8 cellular contexts compared by ENCODE assay signal in the genomic region with DNA sequence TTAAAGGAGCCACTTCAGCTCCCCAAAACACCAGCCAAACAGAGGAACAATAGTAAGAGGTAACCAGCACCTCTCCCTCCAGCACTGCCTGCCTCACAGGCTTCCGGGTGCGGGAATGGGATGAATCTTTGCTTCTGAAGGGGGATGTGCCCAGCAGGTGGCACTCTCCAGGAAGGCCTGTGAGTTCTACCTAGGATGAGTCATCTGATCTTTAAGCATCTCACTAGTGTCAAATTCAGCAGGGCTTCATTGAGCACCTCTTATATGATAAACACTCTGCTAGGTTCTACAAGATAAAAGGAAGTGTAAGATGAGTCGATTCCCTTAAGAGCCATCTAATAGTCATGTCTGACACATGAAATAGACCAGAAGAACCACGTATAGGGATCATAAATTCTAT.
DNase-seq lines count a peak whose midpoint lies in the region; ATAC-seq and TF ChIP-seq lines count a peak whose summit lies in the region.

No MANE protein-coding gene starts in this region.

- TF ChIP-seq POLR2A in breast epithelium (IDR thresholded peaks at IDR 0.05), result no peak

- H3K36me3 ChIP-seq in cardiac muscle cell, result no peaks in the 10 kb centered on the region
- H3K36me3 ChIP-seq in right atrium auricular region, result peaks cover under 1% of the 10 kb centered on the region
- H3K36me3 ChIP-seq in breast epithelium, result no peaks in the 10 kb centered on the region

- intact Hi-C loops in breast epithelium (cut with DNase I; ENCODE audit: low total_unique reads), result no loop called here

- ATAC-seq in HG03196 (IDR thresholded peaks at IDR 0.05; ENCODE audit: unreplicated experiment), result no peak
- ATAC-seq in GM21423 (IDR thresholded peaks at IDR 0.05; ENCODE audit: unreplicated experiment), result no peak

- peak; percentile 33 for TF ChIP-seq CTCF in cardiac muscle cell (IDR thresholded peaks at IDR 0.05; ENCODE audit: low read depth, low read length)
- TF ChIP-seq CTCF in right atrium auricular region (IDR thresholded peaks at IDR 0.05), result peak in 1 of 2 donors; percentile 54
- TF ChIP-seq CTCF in breast epithelium (IDR thresholded peaks at IDR 0.05), result peak in 2 of 3 donors; percentile 37 to 58

- no peaks in the 10 kb centered on the region for H3K4me1 ChIP-seq in cardiac muscle cell (ENCODE audit: low read depth)
- H3K4me1 ChIP-seq in right atrium auricular region, result no peaks in the 10 kb centered on the region
- no peaks in the 10 kb centered on the region for H3K4me1 ChIP-seq in breast epithelium

- DNase-seq in cardiac muscle cell (ENCODE audit: low read depth in 1 of 2, low spot score in 1 of 2) (peak; percentile 15 to 22), right atrium auricular region (ENCODE audit: low spot score) (no peak), NCI-H2107 (lab: John Stamatoyannopoulos, UW) (peak; percentile 91), breast epithelium (ENCODE audit: low spot score in 2 of 2) (peak; percentile 69 to 76), medulla oblongata (ENCODE audit: extremely low spot score) (peak; percentile 32)
- DNase-seq in activated naive CD4-positive, alpha-beta T cell treated with Interleukin-2 at 50 U/mL for 16 hours, result no peak

- H3K9me3 ChIP-seq in cardiac muscle cell (ENCODE audit: low read depth), result no peaks in the 10 kb centered on the region
- no peaks in the 10 kb centered on the region for H3K9me3 ChIP-seq in right atrium auricular region
- no peaks in the 10 kb centered on the region for H3K9me3 ChIP-seq in breast epithelium

- H3K27me3 ChIP-seq in cardiac muscle cell (no peaks in the 10 kb centered on the region), right atrium auricular region (no peaks in the 10 kb centered on the region), breast epithelium (no peaks in the 10 kb centered on the region)

- H3K27ac ChIP-seq in cardiac muscle cell (no peak overlapping the region), right atrium auricular region (no peak overlapping the region), breast epithelium (no peak overlapping the region)

- no peak overlapping the region for H3K4me3 ChIP-seq in cardiac muscle cell
- no peak overlapping the region for H3K4me3 ChIP-seq in right atrium auricular region
- no peak overlapping the region for H3K4me3 ChIP-seq in breast epithelium

Comparison
In these comparisons a context has a peak if more than half of its experiments do, and no peak if none do; other contexts are left out.
1. DNase-seq: peak in cardiac muscle cell (2 of 2), NCI-H2107 (single experiment), breast epithelium (2 of 2) and medulla oblongata (single experiment); none in right atrium auricular region (single experiment) and activated naive CD4-positive, alpha-beta T cell treated with Interleukin-2 at 50 U/mL for 16 hours (single experiment).